Comparison of ENCODE assay signal across 24 cellular contexts in the genomic region with DNA sequence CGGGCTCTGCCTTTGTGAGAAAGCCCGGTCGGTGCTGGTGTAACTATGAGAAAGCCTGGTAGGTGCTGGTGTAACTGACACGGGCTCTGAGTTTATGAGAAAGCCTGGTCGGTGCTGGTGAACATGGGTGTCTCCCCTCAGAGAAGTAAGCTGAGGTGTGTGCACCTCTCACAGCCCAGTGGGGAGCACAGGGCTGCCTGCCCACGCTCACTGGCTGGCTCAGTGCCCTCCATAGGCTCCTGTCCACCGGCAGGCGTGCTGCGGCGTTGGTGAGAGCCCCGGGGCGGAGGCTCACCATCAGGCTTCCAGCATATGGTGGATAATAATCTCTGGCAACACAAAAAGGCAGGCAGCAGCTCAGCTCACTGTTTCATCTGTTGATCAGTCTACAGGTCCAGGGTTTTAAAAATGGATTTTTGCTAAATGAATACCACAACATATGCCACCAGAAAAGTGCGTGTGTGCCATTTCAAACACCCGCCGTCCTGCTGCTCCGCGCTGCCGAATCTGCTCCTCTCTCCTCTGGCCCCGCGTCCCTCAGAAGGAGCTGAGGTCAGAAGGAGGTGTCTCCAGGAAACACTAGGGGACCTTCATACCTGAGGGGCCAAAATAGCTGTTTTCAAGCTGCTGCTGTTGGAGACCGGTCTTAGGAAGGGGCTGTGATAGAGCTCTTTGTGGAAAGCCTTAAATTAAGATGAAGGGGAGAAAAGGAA.
DNase-seq lines count a peak whose midpoint lies in the region; ATAC-seq, FAIRE-seq and TF ChIP-seq lines count a peak whose summit lies in the region.
"Had no signal": no experiment of that assay in that cellular context is flagged by ENCODE, and none has a peak within 500 bp of the region (broad histone marks: within the 10 kb centered on the region; RNA-seq: fewer than 3 reads in every experiment).

No MANE protein-coding gene starts in this region.

- H3K27ac ChIP-seq in astrocyte (ENCODE audit: low read depth, low read length) (no peak overlapping the region), neuronal stem cell (replicated peaks; ENCODE audit: low read length) (no peak overlapping the region), testis (no peak overlapping the region)
- H3K27ac ChIP-seq: body of pancreas, foreskin keratinocyte, skin epidermis, VCaP had no signal

- TF ChIP-seq POLR2A in testis (IDR thresholded peaks at IDR 0.05) = no peak

- no peak overlapping the region for H2BK12ac ChIP-seq in neuronal stem cell (ENCODE audit: low read length)

- no peak overlapping the region for H3K9ac ChIP-seq in astrocyte (ENCODE audit: low read length)
- no peak overlapping the region for H3K9ac ChIP-seq in neuronal stem cell (ENCODE audit: low read depth, low read length, poor library complexity)

- H3K27me3 ChIP-seq in astrocyte (ENCODE audit: insufficient read depth, low read length) (peaks cover 10% of the 10 kb centered on the region), neuronal stem cell (ENCODE audit: control insufficient read depth in 3 of 3, insufficient read depth in 3 of 3, low read depth in 1 of 3, low read length in 3 of 3) (no peaks in the 10 kb centered on the region), testis (no peaks in the 10 kb centered on the region)
- H3K27me3 ChIP-seq: body of pancreas, foreskin keratinocyte had no signal

- peak overlapping the region; percentile 11 for H3K14ac ChIP-seq in neuronal stem cell (ENCODE audit: low read length)

- H3K9me3 ChIP-seq in astrocyte (ENCODE audit: insufficient read depth, low read depth, low read length) (no peaks in the 10 kb centered on the region), neuronal stem cell (replicated peaks in 1 of 2; ENCODE audit: control insufficient read depth in 2 of 2, insufficient read depth in 1 of 2, low read depth in 1 of 2, low read length in 2 of 2) (no peaks in the 10 kb centered on the region), testis (no peaks in the 10 kb centered on the region)
- H3K9me3 ChIP-seq: body of pancreas, Caco-2, HAP-1 had no signal

- FAIRE-seq in astrocyte (lab: Jason Lieb, UNC) = no peak
- FAIRE-seq: GM12892 had no signal

- intact Hi-C loops in testis (cut with DNase I; ENCODE audit: low total_unique reads) = no loop called here

- H3K4me1 Mint-ChIP-seq in astrocyte (ENCODE audit: low read depth, unreplicated experiment) = no peaks in the 10 kb centered on the region
- H3K4me1 Mint-ChIP-seq: stimulated activated effector memory CD8-positive, alpha-beta T cell treated with anti-CD3 and anti-CD28 coated beads, Interleukin-12 subunit alpha, Interleukin-12 subunit beta, amount 100 ng/mL, for 72 hours had no signal

- DNase-seq in DMS 273 (lab: John Stamatoyannopoulos, UW; ENCODE audit: unreplicated experiment) = peak; percentile 85
- DNase-seq in NCI-H1694 (lab: John Stamatoyannopoulos, UW) = peak; percentile 54
- DNase-seq in astrocyte (ENCODE audit: low read depth) = no peak
- DNase-seq in neuronal stem cell (ENCODE audit: low spot score) = no peak
- DNase-seq in activated CD4-positive, alpha-beta T cell treated with anti-CD3 and anti-CD28 coated beads, Interleukin-2, amount 50 U/mL, for 48 hours = no peak
- no peak for DNase-seq in NCI-H2196 (lab: John Stamatoyannopoulos, UW; ENCODE audit: unreplicated experiment)
- DNase-seq in testis = no peak
- DNase-seq: Caco-2; effector CD8-positive, alpha-beta T cell; erythroblast; foreskin keratinocyte; mesendoderm; NCI-H2107; NCI-H524 treated with DMSO at 0.1 percent for 48 hours; occipital lobe; stimulated activated CD4-positive, alpha-beta T cell treated with anti-CD3 and anti-CD28 coated beads, Interleukin-2, amount 100 ng/mL, for 24 hours had no signal

- no peak overlapping the region for H3K4ac ChIP-seq in neuronal stem cell (ENCODE audit: low read length)

- H3K4me1 ChIP-seq in astrocyte (ENCODE audit: insufficient read depth, low read length) = no peaks in the 10 kb centered on the region
- peaks cover 14 to 18% of the 10 kb centered on the region in 2 donors for H3K4me1 ChIP-seq in neuronal stem cell (ENCODE audit: control insufficient read depth in 2 of 2, insufficient read depth in 1 of 2, low read depth in 1 of 2, low read length in 2 of 2)
- no peaks in the 10 kb centered on the region for H3K4me1 ChIP-seq in testis
- H3K4me1 ChIP-seq: body of pancreas, Caco-2, foreskin keratinocyte, HAP-1 had no signal

- H2BK5ac ChIP-seq in neuronal stem cell (ENCODE audit: low read length) = no peak overlapping the region

- H3K36me3 Mint-ChIP-seq in astrocyte (ENCODE audit: low read depth, unreplicated experiment) = no peaks in the 10 kb centered on the region
- H3K36me3 Mint-ChIP-seq: stimulated activated effector memory CD8-positive, alpha-beta T cell treated with anti-CD3 and anti-CD28 coated beads, Interleukin-12 subunit alpha, Interleukin-12 subunit beta, amount 100 ng/mL, for 72 hours had no signal

- H2BK15ac ChIP-seq in neuronal stem cell (ENCODE audit: low read length) = peak overlapping the region; percentile 47

- no peaks in the 10 kb centered on the region for H4K20me1 ChIP-seq in astrocyte (ENCODE audit: insufficient read depth, low read length)

- H3K9me3 Mint-ChIP-seq in astrocyte (ENCODE audit: unreplicated experiment) = peaks cover 10% of the 10 kb centered on the region
- H3K9me3 Mint-ChIP-seq: activated T-helper 2 cell treated with anti-CD3 and anti-CD28 coated beads, Interferon-gamma antibody, Interleukin-2, Interleukin-4, amounts not matched to agents 10 μg/mL and 5 μg/mL and 100 μg/mL, durations not matched to agents 14 hours and 24 hours and 36 hours; stimulated activated effector memory CD8-positive, alpha-beta T cell treated with anti-CD3 and anti-CD28 coated beads, Interleukin-12 subunit alpha, Interleukin-12 subunit beta, amount 100 ng/mL, for 72 hours had no signal

- no peak overlapping the region for H3K4me3 Mint-ChIP-seq in astrocyte (ENCODE audit: unreplicated experiment)
- H3K4me3 Mint-ChIP-seq: stimulated activated effector memory CD8-positive, alpha-beta T cell treated with anti-CD3 and anti-CD28 coated beads, Interleukin-12 subunit alpha, Interleukin-12 subunit beta, amount 100 ng/mL, for 72 hours had no signal

- no peak for TF ChIP-seq CTCF in astrocyte (IDR thresholded peaks at IDR 0.05; ENCODE audit: insufficient read depth, low read depth, low read length)
- no peak for TF ChIP-seq CTCF in testis (IDR thresholded peaks at IDR 0.05)

- peak overlapping the region; percentile 44 for H3K27ac Mint-ChIP-seq in astrocyte (ENCODE audit: unreplicated experiment)
- H3K27ac Mint-ChIP-seq: activated T-helper 2 cell treated with anti-CD3 and anti-CD28 coated beads, Interferon-gamma antibody, Interleukin-2, Interleukin-4, amounts not matched to agents 10 μg/mL and 5 μg/mL and 100 μg/mL, durations not matched to agents 14 hours and 24 hours and 36 hours; stimulated activated effector memory CD8-positive, alpha-beta T cell treated with anti-CD3 and anti-CD28 coated beads, Interleukin-12 subunit alpha, Interleukin-12 subunit beta, amount 100 ng/mL, for 72 hours had no signal

- no peak overlapping the region for H2AFZ ChIP-seq in astrocyte (ENCODE audit: low read depth, low read length)
- H2AFZ ChIP-seq in neuronal stem cell (ENCODE audit: low read length) = no peak overlapping the region

- no CpG with 5 or more reads among the region's 21 CpGs for WGBS in neuronal stem cell (ENCODE audit: extremely low coverage in 2 of 2, insufficient read length in 2 of 2, insufficient replicate concordance in 1 of 2), 2 donors
- WGBS in testis, 2 donors = 85 to 90% methylated on average over 17 to 21 of the region's 21 CpGs

- peak overlapping the region; percentile 67 for H3K18ac ChIP-seq in neuronal stem cell (ENCODE audit: low read length)

- H3K36me3 ChIP-seq in astrocyte (ENCODE audit: insufficient read depth, low read length) = no peaks in the 10 kb centered on the region
- H3K36me3 ChIP-seq in neuronal stem cell (replicated peaks in 1 of 2; ENCODE audit: control insufficient read depth in 2 of 2, insufficient read depth in 2 of 2, low read length in 2 of 2) = no peaks in the 10 kb centered on the region
- no peaks in the 10 kb centered on the region for H3K36me3 ChIP-seq in testis (ENCODE audit: low read depth, missing control alignments)
- H3K36me3 ChIP-seq: HAP-1 had no signal

- H3K27me3 Mint-ChIP-seq in astrocyte (ENCODE audit: low read depth, unreplicated experiment) = peaks cover 2% of the 10 kb centered on the region

- ATAC-seq in esophagus mucosa = no peak
- ATAC-seq: body of pancreas; foreskin keratinocyte; stimulated activated effector memory CD8-positive, alpha-beta T cell treated with anti-CD3 and anti-CD28 coated beads, Interleukin-12 subunit alpha, Interleukin-12 subunit beta, amount 100 ng/mL, for 72 hours had no signal

- H2BK120ac ChIP-seq in neuronal stem cell (ENCODE audit: low read depth, low read length) = no peak overlapping the region

- H3K4me3 ChIP-seq in astrocyte (ENCODE audit: insufficient read depth, low read depth, low read length) = no peak overlapping the region
- no peak overlapping the region for H3K4me3 ChIP-seq in neuronal stem cell (ENCODE audit: low read length in 2 of 2)
- no peak overlapping the region for H3K4me3 ChIP-seq in testis
- H3K4me3 ChIP-seq: body of pancreas, HAP-1, skin epidermis had no signal

- H4K8ac ChIP-seq in neuronal stem cell (ENCODE audit: low read depth, low read length) = no peak overlapping the region

- no peak overlapping the region for H4K91ac ChIP-seq in neuronal stem cell (ENCODE audit: low read depth, low read length, poor library complexity)

- H3K79me1 ChIP-seq in neuronal stem cell (ENCODE audit: low read depth, low read length) = no peaks in the 10 kb centered on the region

- H3K4me2 ChIP-seq in astrocyte (ENCODE audit: low read length) (no peak overlapping the region), neuronal stem cell (ENCODE audit: insufficient read depth, low read length, poor library complexity, severe bottlenecking) (no peak overlapping the region)

- H3K79me2 ChIP-seq in astrocyte (ENCODE audit: insufficient read depth, low read length) = no peaks in the 10 kb centered on the region

- no peak overlapping the region for H3K23ac ChIP-seq in neuronal stem cell (ENCODE audit: low read depth, low read length, poor library complexity)

- H2AK5ac ChIP-seq in neuronal stem cell (ENCODE audit: low read depth, low read length) = peak overlapping the region; percentile 85

Comparison
In these comparisons a context has a peak if more than half of its experiments do, and no peak if none do; other contexts are left out.
1. DNase-seq: peak in DMS 273 (single experiment) and NCI-H1694 (single experiment); none in astrocyte (single experiment), neuronal stem cell (single experiment), activated CD4-positive, alpha-beta T cell treated with anti-CD3 and anti-CD28 coated beads, Interleukin-2, amount 50 U/mL, for 48 hours (0 of 2), NCI-H2196 (single experiment) and testis (single experiment).